In genomic region chr4:175048111-175048784, GRCh38 we compare ENCODE assay signal across 16 cellular contexts.
DNase-seq lines count a peak whose midpoint lies in the region; TF ChIP-seq lines count a peak whose summit lies in the region.
"Had no signal": no experiment of that assay in that cellular context is flagged by ENCODE, and none has a peak within 500 bp of the region (broad histone marks: within the 10 kb centered on the region; RNA-seq: fewer than 3 reads in every experiment).

No MANE protein-coding gene starts in this region.

- H3K9me3 ChIP-seq in OCI-LY1 (ENCODE audit: low read length) (peaks cover 37% of the 10 kb centered on the region), SU-DHL-6 (ENCODE audit: insufficient read depth, low read length) (peaks cover 35% of the 10 kb centered on the region; the same call in 1 of the 2 replicates)
- H3K9me3 ChIP-seq: HAP-1 had no signal

- H3F3A ChIP-seq in OCI-LY1 (ENCODE audit: insufficient read depth, low read length) (no peaks in the 10 kb centered on the region), SU-DHL-6 (ENCODE audit: insufficient read depth) (no peaks in the 10 kb centered on the region)

- H3K36me3 ChIP-seq in KMS-11 (ENCODE audit: insufficient read depth) (no peaks in the 10 kb centered on the region), OCI-LY1 (ENCODE audit: insufficient read depth, low read length) (no peaks in the 10 kb centered on the region), SU-DHL-6 (ENCODE audit: low read length) (peaks cover 9% of the 10 kb centered on the region; the same call in 1 of the 2 replicates)
- H3K36me3 ChIP-seq: HAP-1 had no signal

- H2AFZ ChIP-seq in KMS-11 (ENCODE audit: low read depth) (peak overlapping the region; percentile 31; the same call in 1 of the 2 replicates), OCI-LY1 (ENCODE audit: low read length) (peak overlapping the region; percentile 44; the same call in 1 of the 2 replicates), SU-DHL-6 (ENCODE audit: low read depth, low read length, severe bottlenecking) (peak overlapping the region; percentile 64)

- H3K4me1 ChIP-seq in KMS-11 (ENCODE audit: low read depth, poor library complexity, severe bottlenecking) (peaks cover 38% of the 10 kb centered on the region), OCI-LY1 (ENCODE audit: insufficient read depth, low read length, severe bottlenecking) (no peaks in the 10 kb centered on the region)
- H3K4me1 ChIP-seq: HAP-1 had no signal

- TF ChIP-seq CTCF in KMS-11 (conservative IDR thresholded peaks at IDR 0.05; ENCODE audit: low read depth, low read length) (no peak), OCI-LY1 (IDR thresholded peaks at IDR 0.05; ENCODE audit: low read length) (no peak), SU-DHL-6 (IDR thresholded peaks at IDR 0.05; ENCODE audit: insufficient read depth, low read length, poor library complexity, severe bottlenecking) (no peak)

- H3K27me3 ChIP-seq in KMS-11 (ENCODE audit: insufficient read depth, low read depth) (no peaks in the 10 kb centered on the region), OCI-LY1 (ENCODE audit: insufficient read depth, low read length) (no peaks in the 10 kb centered on the region), SU-DHL-6 (ENCODE audit: low read length) (no peaks in the 10 kb centered on the region)

- H3K4me2 ChIP-seq in KMS-11: peak overlapping the region; percentile 61
- H3K4me2 ChIP-seq in OCI-LY1 (ENCODE audit: low read length): no peak overlapping the region
- H3K4me2 ChIP-seq in SU-DHL-6 (ENCODE audit: low read depth, low read length, poor library complexity, severe bottlenecking): no peak overlapping the region

- DNase-seq in DMS79 (lab: John Stamatoyannopoulos, UW) (no peak), A172 (ENCODE audit: low spot score) (no peak)
- DNase-seq in activated CD4-positive, alpha-beta T cell treated with anti-CD3 and anti-CD28 coated beads, Interleukin-2, amount 50 U/mL, for 4 hours: no peak
- DNase-seq: 8988T; C1 segment of cervical spinal cord; Calu3; CD4-positive, alpha-beta memory T cell; COR-L47; DMS53; DND-41; GOT3; HFFc6 had no signal

- H3K27ac ChIP-seq in KMS-11: peak overlapping the region; percentile 55
- H3K27ac ChIP-seq in OCI-LY1 (ENCODE audit: low read depth, low read length, poor library complexity, severe bottlenecking): no peak overlapping the region
- no peak overlapping the region for H3K27ac ChIP-seq in SU-DHL-6 (ENCODE audit: low read depth, low read length)

- H4K20me1 ChIP-seq in KMS-11 (ENCODE audit: insufficient read depth): no peaks in the 10 kb centered on the region
- no peaks in the 10 kb centered on the region for H4K20me1 ChIP-seq in OCI-LY1 (ENCODE audit: insufficient read depth, low read length)
- H4K20me1 ChIP-seq in SU-DHL-6 (ENCODE audit: low read depth, low read length): no peaks in the 10 kb centered on the region

- H3K9ac ChIP-seq in KMS-11 (no peak overlapping the region), OCI-LY1 (ENCODE audit: low read length) (no peak overlapping the region), SU-DHL-6 (ENCODE audit: low read length) (no peak overlapping the region)

- H3K79me2 ChIP-seq in KMS-11 (ENCODE audit: insufficient read depth, low read depth): no peaks in the 10 kb centered on the region
- H3K79me2 ChIP-seq in OCI-LY1 (ENCODE audit: insufficient read depth, low read length): no peaks in the 10 kb centered on the region
- no peaks in the 10 kb centered on the region for H3K79me2 ChIP-seq in SU-DHL-6 (ENCODE audit: insufficient read depth, low read length)

- H3K9me2 ChIP-seq in OCI-LY1 (ENCODE audit: low read depth, low read length) (no peaks in the 10 kb centered on the region), SU-DHL-6 (replicated peaks; ENCODE audit: insufficient read depth, low read length) (no peaks in the 10 kb centered on the region)

- H3K4me3 ChIP-seq in KMS-11 (IDR thresholded peaks at IDR 0.05; ENCODE audit: insufficient read depth, low read depth, low read length) (no peak overlapping the region), OCI-LY1 (ENCODE audit: low read depth, low read length, poor library complexity, severe bottlenecking) (no peak overlapping the region), SU-DHL-6 (ENCODE audit: insufficient read depth, low read length, poor library complexity, severe bottlenecking) (no peak overlapping the region)
- H3K4me3 ChIP-seq: HAP-1 had no signal
